ENCODE assay signal across 8 cellular contexts in the genomic region with DNA sequence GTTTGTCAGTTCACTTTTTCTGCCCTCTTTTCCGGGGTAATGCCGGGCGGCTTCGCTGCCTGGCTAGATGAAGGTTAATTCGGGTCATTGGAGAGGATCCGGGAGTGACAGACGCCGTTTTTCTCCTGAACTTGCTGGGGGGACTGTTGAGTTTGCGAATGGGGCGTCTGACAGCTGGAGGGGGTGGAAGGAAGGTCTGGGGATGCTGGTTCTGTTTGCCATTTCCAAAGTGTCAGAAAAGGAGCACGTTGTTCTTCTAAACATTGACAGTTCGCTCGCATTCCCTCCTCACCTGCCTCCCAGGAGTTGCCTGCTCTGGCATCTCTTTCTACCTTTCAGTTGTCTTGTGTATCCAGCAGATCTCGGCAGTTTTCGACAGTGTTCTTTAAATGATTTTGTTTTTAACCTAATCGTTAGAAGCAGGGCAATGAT. TPM values are rescaled to one million over a fixed set of nuclear protein-coding genes. Genes with fewer than 3 reads are reported as not detected.
DNase-seq lines count a peak whose midpoint lies in the region; ATAC-seq and TF ChIP-seq lines count a peak whose summit lies in the region.

No MANE protein-coding gene starts in this region.

- peak overlapping the region; percentile 93 to 100 (median 99) for H3K27ac Mint-ChIP-seq in CD4-positive, CD25-positive, alpha-beta regulatory T cell
- H3K27ac Mint-ChIP-seq in activated T-helper 2 cell treated with anti-CD3 and anti-CD28 coated beads, Interferon-gamma antibody, Interleukin-2, Interleukin-4, amounts not matched to agents 10 μg/mL and 5 μg/mL and 100 μg/mL, durations not matched to agents 14 hours and 24 hours and 36 hours, result peak overlapping the region; percentile 97

- peaks cover 18% of the 10 kb centered on the region for H3K36me3 Mint-ChIP-seq in CD4-positive, CD25-positive, alpha-beta regulatory T cell
- peaks cover 54% of the 10 kb centered on the region for H3K36me3 Mint-ChIP-seq in activated T-helper 2 cell treated with anti-CD3 and anti-CD28 coated beads, Interferon-gamma antibody, Interleukin-2, Interleukin-4, amounts not matched to agents 10 μg/mL and 5 μg/mL and 100 μg/mL, durations not matched to agents 14 hours and 24 hours and 36 hours (ENCODE audit: low read depth)

- DNase-seq in CD4-positive, CD25-positive, alpha-beta regulatory T cell, result no peak
- no peak for DNase-seq in activated T-helper 2 cell treated with anti-CD3 and anti-CD28 coated beads, Interferon-gamma antibody, Interleukin-2, Interleukin-4, amounts not matched to agents 10 μg/mL and 5 μg/mL and 100 μg/mL, durations not matched to agents 14 hours and 24 hours and 36 hours (ENCODE audit: low spot score)
- DNase-seq in spleen, result no peak
- no peak for DNase-seq in AG08395 (ENCODE audit: low spot score)
- DNase-seq in stimulated activated CD4-positive, alpha-beta T cell treated with anti-CD3 and anti-CD28 coated beads, Interleukin-4, amount 100 ng/mL, for 1 hour, result no peak

- no peaks in the 10 kb centered on the region for H3K27me3 ChIP-seq in CD4-positive, CD25-positive, alpha-beta regulatory T cell (ENCODE audit: control insufficient read depth, insufficient read depth, low read length)
- H3K27me3 ChIP-seq in iPS-18a (ENCODE audit: control insufficient read depth, insufficient read depth, low read length) (no peaks in the 10 kb centered on the region), spleen (replicated peaks in 1 of 7) (no peaks in the 10 kb centered on the region)

- peak overlapping the region; percentile 94 to 99 (median 96) for H3K4me3 Mint-ChIP-seq in CD4-positive, CD25-positive, alpha-beta regulatory T cell
- H3K4me3 Mint-ChIP-seq in activated T-helper 2 cell treated with anti-CD3 and anti-CD28 coated beads, Interferon-gamma antibody, Interleukin-2, Interleukin-4, amounts not matched to agents 10 μg/mL and 5 μg/mL and 100 μg/mL, durations not matched to agents 14 hours and 24 hours and 36 hours (ENCODE audit: low read depth), result peak overlapping the region; percentile 94

- no peak for TF ChIP-seq POLR2A in spleen (IDR thresholded peaks at IDR 0.05)

- H3K4me1 ChIP-seq in CD4-positive, CD25-positive, alpha-beta regulatory T cell (ENCODE audit: control insufficient read depth, insufficient read depth, low read length, poor library complexity, severe bottlenecking), result peaks cover 49% of the 10 kb centered on the region
- H3K4me1 ChIP-seq in iPS-18a (ENCODE audit: control insufficient read depth, low read depth, low read length), result peaks cover 50% of the 10 kb centered on the region
- peaks cover 18 to 86% (median 66%) of the 10 kb centered on the region in 6 donors for H3K4me1 ChIP-seq in spleen

- peak overlapping the region; percentile 98 for H3K27ac ChIP-seq in CD4-positive, CD25-positive, alpha-beta regulatory T cell (ENCODE audit: insufficient read depth, low read length, poor library complexity, severe bottlenecking)
- H3K27ac ChIP-seq in iPS-18a (ENCODE audit: low read length), result no peak overlapping the region
- peak overlapping the region; percentile 93 to 100 (median 98) for H3K27ac ChIP-seq in spleen

- TF ChIP-seq CTCF in spleen (IDR thresholded peaks at IDR 0.05 in 8 of 11, conservative IDR thresholded peaks at IDR 0.05 in 3 of 11), result no peak

- 0 to 1% (median 1%) methylated on average over 14 to 16 of the region's 16 CpGs for WGBS in spleen, 5 donors

- H3K27me3 Mint-ChIP-seq in CD4-positive, CD25-positive, alpha-beta regulatory T cell, result peaks cover 12% of the 10 kb centered on the region
- no peaks in the 10 kb centered on the region for H3K27me3 Mint-ChIP-seq in activated T-helper 2 cell treated with anti-CD3 and anti-CD28 coated beads, Interferon-gamma antibody, Interleukin-2, Interleukin-4, amounts not matched to agents 10 μg/mL and 5 μg/mL and 100 μg/mL, durations not matched to agents 14 hours and 24 hours and 36 hours (ENCODE audit: low read depth)

- peaks cover 11% of the 10 kb centered on the region for H3K36me3 ChIP-seq in CD4-positive, CD25-positive, alpha-beta regulatory T cell (ENCODE audit: control insufficient read depth, insufficient read depth, low read length)
- H3K36me3 ChIP-seq in iPS-18a (ENCODE audit: control insufficient read depth, low read depth, low read length) (peaks cover 7% of the 10 kb centered on the region), spleen (peaks cover 0 to 12% (median 0%) of the 10 kb centered on the region in 6 donors)

- H3K4me1 Mint-ChIP-seq in CD4-positive, CD25-positive, alpha-beta regulatory T cell, result peaks cover 46 to 77% (median 62%) of the 10 kb centered on the region in 4 donors
- peaks cover 61% of the 10 kb centered on the region for H3K4me1 Mint-ChIP-seq in activated T-helper 2 cell treated with anti-CD3 and anti-CD28 coated beads, Interferon-gamma antibody, Interleukin-2, Interleukin-4, amounts not matched to agents 10 μg/mL and 5 μg/mL and 100 μg/mL, durations not matched to agents 14 hours and 24 hours and 36 hours (ENCODE audit: low read depth)

- H3K9me3 ChIP-seq in CD4-positive, CD25-positive, alpha-beta regulatory T cell (ENCODE audit: control insufficient read depth in 2 of 2, low read length in 2 of 2), result no peaks in the 10 kb centered on the region
- no peaks in the 10 kb centered on the region for H3K9me3 ChIP-seq in iPS-18a (ENCODE audit: control insufficient read depth, low read depth, low read length)
- H3K9me3 ChIP-seq in spleen, result no peaks in the 10 kb centered on the region

- peak overlapping the region; percentile 69 for H3K9ac ChIP-seq in iPS-18a (ENCODE audit: low read length)

- no peak for ATAC-seq in CD4-positive, CD25-positive, alpha-beta regulatory T cell (ENCODE audit: low read depth in 2 of 2)
- ATAC-seq in HG03432 (IDR thresholded peaks at IDR 0.05; ENCODE audit: unreplicated experiment) (peak; percentile 1), GM18873 (IDR thresholded peaks at IDR 0.05; ENCODE audit: low FRiP score, unreplicated experiment) (no peak)

- peaks cover 0 to 4% (median 0%) of the 10 kb centered on the region in 7 donors for H3K9me3 Mint-ChIP-seq in CD4-positive, CD25-positive, alpha-beta regulatory T cell
- H3K9me3 Mint-ChIP-seq in activated T-helper 2 cell treated with anti-CD3 and anti-CD28 coated beads, Interferon-gamma antibody, Interleukin-2, Interleukin-4, amounts not matched to agents 10 μg/mL and 5 μg/mL and 100 μg/mL, durations not matched to agents 14 hours and 24 hours and 36 hours, result no peaks in the 10 kb centered on the region

- H3K4me3 ChIP-seq in CD4-positive, CD25-positive, alpha-beta regulatory T cell (ENCODE audit: low read depth, low read length), result peak overlapping the region; percentile 96
- H3K4me3 ChIP-seq in iPS-18a (ENCODE audit: low read length), result peak overlapping the region; percentile 78
- H3K4me3 ChIP-seq in spleen, result peak overlapping the region; percentile 44 to 80 (median 64)

- intact Hi-C loops in activated T-helper 2 cell treated with anti-CD3 and anti-CD28 coated beads, Interferon-gamma antibody, Interleukin-2, Interleukin-4, amounts not matched to agents 10 μg/mL and 5 μg/mL and 100 μg/mL, durations not matched to agents 14 hours and 24 hours and 36 hours (cut with micrococcal nuclease), result loop anchor here (1.0 to 5.0 kb wide), 7 partner anchors 8 to 192 kb away; partner anchors contain the start of genes EIF2A, ERICH6 and SERP1
- intact Hi-C loops in spleen (cut with DNase I; ENCODE audit: low total_unique reads), result no loop called here

RNA-seq across cellular contexts. Expression of gene SELENOT, which starts 0.8 kb away (rescaled TPM):
- total RNA-seq in CD4-positive, CD25-positive, alpha-beta regulatory T cell, result 102 TPM
- 100 to 1,000 TPM; 301 to 418 (median 321) TPM for polyA plus RNA-seq in CD4-positive, CD25-positive, alpha-beta regulatory T cell
- total RNA-seq in activated T-helper 2 cell treated with anti-CD3 and anti-CD28 coated beads, Interferon-gamma antibody, Interleukin-2, Interleukin-4, amounts not matched to agents 10 μg/mL and 5 μg/mL and 100 μg/mL, durations not matched to agents 14 hours and 24 hours and 36 hours, result 119 and 121 TPM in 2 replicates
- 100 to 1,000 TPM in 5 of 7 donors, 10 to 100 TPM in 2; 98.2 to 180 (median 117) TPM for total RNA-seq in spleen
- polyA plus RNA-seq in spleen, result 10 to 100 TPM; 34.6 to 71.7 (median 59.5) TPM

RNA-seq across cellular contexts. Expression of gene EIF2A, which starts 57.3 kb away (rescaled TPM):
- 94.4 TPM for total RNA-seq in CD4-positive, CD25-positive, alpha-beta regulatory T cell
- 10 to 100 TPM; 34.1 to 56.2 (median 45.2) TPM for polyA plus RNA-seq in CD4-positive, CD25-positive, alpha-beta regulatory T cell
- total RNA-seq in activated T-helper 2 cell treated with anti-CD3 and anti-CD28 coated beads, Interferon-gamma antibody, Interleukin-2, Interleukin-4, amounts not matched to agents 10 μg/mL and 5 μg/mL and 100 μg/mL, durations not matched to agents 14 hours and 24 hours and 36 hours, result 124 and 126 TPM in 2 replicates
- total RNA-seq in spleen, result 100 to 1,000 TPM in 3 of 7 donors, 10 to 100 TPM in 4; 70.9 to 149 (median 79.0) TPM
- 10 to 100 TPM; 53.7 to 73.7 (median 73.3) TPM for polyA plus RNA-seq in spleen

RNA-seq across cellular contexts. Expression of gene SERP1, which starts 57.6 kb away (rescaled TPM):
- total RNA-seq in CD4-positive, CD25-positive, alpha-beta regulatory T cell, result 104 TPM
- polyA plus RNA-seq in CD4-positive, CD25-positive, alpha-beta regulatory T cell, result 100 to 1,000 TPM; 133 to 160 (median 147) TPM
- total RNA-seq in activated T-helper 2 cell treated with anti-CD3 and anti-CD28 coated beads, Interferon-gamma antibody, Interleukin-2, Interleukin-4, amounts not matched to agents 10 μg/mL and 5 μg/mL and 100 μg/mL, durations not matched to agents 14 hours and 24 hours and 36 hours, result 89.2 and 91.7 TPM in 2 replicates
- 100 to 1,000 TPM in 4 of 7 donors, 10 to 100 TPM in 3; 91.1 to 441 (median 105) TPM for total RNA-seq in spleen
- 100 to 1,000 TPM in 1 of 3 donors, 10 to 100 TPM in 2; 64.0 to 104 (median 91.7) TPM for polyA plus RNA-seq in spleen
